8 cellular contexts compared by ENCODE assay signal in genomic region chr14:93977790-93978581, GRCh38. TPM values are rescaled to one million over a fixed set of nuclear protein-coding genes. Genes with fewer than 3 reads are reported as not detected.
DNase-seq lines count a peak whose midpoint lies in the region; ATAC-seq and FAIRE-seq lines count a peak whose summit lies in the region.
"Had no signal": no experiment of that assay in that cellular context is flagged by ENCODE, and none has a peak within 500 bp of the region (broad histone marks: within the 10 kb centered on the region; RNA-seq: fewer than 3 reads in every experiment).

No MANE protein-coding gene starts in this region.

- peaks cover 1 to 6% of the 10 kb centered on the region in 2 donors for H3K9me3 Mint-ChIP-seq in activated T-cell treated with anti-CD3 and anti-CD28 coated beads, Interleukin-2, amount 50 U/mL, for 72 hours

- FAIRE-seq in small intestine (lab: Jason Lieb, UNC): no peak

- peak overlapping the region; percentile 25 to 56 for H3K27ac ChIP-seq in small intestine (ENCODE audit: low read depth in 1 of 2, low read length in 1 of 2)

- ATAC-seq in GM21447 (IDR thresholded peaks at IDR 0.05; ENCODE audit: unreplicated experiment) (peak; percentile 45), HG03095 (IDR thresholded peaks at IDR 0.05; ENCODE audit: unreplicated experiment) (no peak), HG02885 (IDR thresholded peaks at IDR 0.05; ENCODE audit: poor library complexity, unreplicated experiment) (no peak)
- peak; percentile 80 to 87 for ATAC-seq in activated T-cell treated with anti-CD3 and anti-CD28 coated beads, Interleukin-2, amount 50 U/mL, for 72 hours (replicated peaks in 1 of 2)

- H3K4me1 Mint-ChIP-seq in activated T-cell treated with anti-CD3 and anti-CD28 coated beads, Interleukin-2, amount 50 U/mL, for 72 hours (ENCODE audit: low read depth): peaks cover 95% of the 10 kb centered on the region

- no peaks in the 10 kb centered on the region for H3K27me3 Mint-ChIP-seq in activated T-cell treated with anti-CD3 and anti-CD28 coated beads, Interleukin-2, amount 50 U/mL, for 72 hours (ENCODE audit: low read depth)

- peak overlapping the region; percentile 92 for H3K27ac Mint-ChIP-seq in activated T-cell treated with anti-CD3 and anti-CD28 coated beads, Interleukin-2, amount 50 U/mL, for 72 hours

- peaks cover 0 to 3% of the 10 kb centered on the region in 2 donors for H3K4me1 ChIP-seq in small intestine (ENCODE audit: control insufficient read depth in 2 of 2, insufficient read depth in 1 of 2, low read depth in 1 of 2, low read length in 1 of 2)

- no peaks in the 10 kb centered on the region for H3K9me3 ChIP-seq in small intestine (ENCODE audit: control insufficient read depth, low read depth)

- no peak overlapping the region for H3K4me3 ChIP-seq in Jurkat, Clone E6-1 (ENCODE audit: low read length)
- no peak overlapping the region for H3K4me3 ChIP-seq in small intestine (ENCODE audit: low read depth in 1 of 2, low read length in 2 of 2)

- peak overlapping the region; percentile 80 to 82 for H3K4me3 Mint-ChIP-seq in activated T-cell treated with anti-CD3 and anti-CD28 coated beads, Interleukin-2, amount 50 U/mL, for 72 hours

- H3K36me3 Mint-ChIP-seq in activated T-cell treated with anti-CD3 and anti-CD28 coated beads, Interleukin-2, amount 50 U/mL, for 72 hours (ENCODE audit: insufficient read depth in 2 of 2): peaks cover 11 to 28% of the 10 kb centered on the region in 2 donors

- H3K36me3 ChIP-seq in small intestine (ENCODE audit: control insufficient read depth in 2 of 2, insufficient read depth in 2 of 2, low read length in 2 of 2): no peaks in the 10 kb centered on the region

- peak; percentile 95 for DNase-seq in Jurkat, Clone E6-1 (ENCODE audit: low read depth, low spot score)
- DNase-seq in activated T-cell treated with anti-CD3 and anti-CD28 coated beads, Interleukin-2, amount 50 U/mL, for 72 hours: peak; percentile 81 to 89
- DNase-seq in small intestine (peak; percentile 58), DMS53 treated with DMSO at 0.1 percent for 48 hours (lab: John Stamatoyannopoulos, UW; ENCODE audit: unreplicated experiment) (no peak)

- no peaks in the 10 kb centered on the region for H3K27me3 ChIP-seq in small intestine (ENCODE audit: control insufficient read depth in 2 of 2, insufficient read depth in 2 of 2, low read length in 2 of 2)

- WGBS in small intestine, 3 donors: 66 to 82% (median 81%) methylated on average over 11 of the region's 11 CpGs

RNA-seq across cellular contexts. Expression of gene ASB2, which starts 1.6 kb away (rescaled TPM):
- polyA plus RNA-seq in Jurkat, Clone E6-1 (2012; ENCODE audit: insufficient read depth, insufficient read length): not detected
- 10 to 100 TPM; 43.3 to 45.6 TPM for total RNA-seq in activated T-cell treated with anti-CD3 and anti-CD28 coated beads, Interleukin-2, amount 50 U/mL, for 72 hours
- 1 to 10 TPM; 1.3 to 5.6 (median 4.6) TPM for polyA plus RNA-seq in small intestine

RNA-seq across cellular contexts. Expression of gene CCDC197, which starts 19.1 kb away (rescaled TPM):
- not detected for polyA plus RNA-seq in Jurkat, Clone E6-1 (2012; ENCODE audit: insufficient read depth, insufficient read length)
- total RNA-seq in activated T-cell treated with anti-CD3 and anti-CD28 coated beads, Interleukin-2, amount 50 U/mL, for 72 hours: 1 to 10 TPM; 1.6 to 2.2 TPM
- not detected for polyA plus RNA-seq in small intestine
- total RNA-seq: T-helper 2 cell treated with Interferon-gamma antibody and Interleukin-4, amounts not matched to agents 100 ng/mL and 5 ng/mL, for 36 hours had no signal

RNA-seq across cellular contexts. Expression of gene OTUB2, which starts 48.2 kb away (rescaled TPM):
- 2.6 TPM for polyA plus RNA-seq in Jurkat, Clone E6-1 (2012; ENCODE audit: insufficient read depth, insufficient read length)
- 1 to 10 TPM; 1.9 to 2.1 TPM for total RNA-seq in activated T-cell treated with anti-CD3 and anti-CD28 coated beads, Interleukin-2, amount 50 U/mL, for 72 hours
- 1 to 10 TPM in 1 of 3 donors, under 1 TPM in 2; 0.22 to 1.4 (median 0.54) TPM for polyA plus RNA-seq in small intestine

RNA-seq across cellular contexts. Expression of gene FAM181A, which starts 50.8 kb away (rescaled TPM):
- polyA plus RNA-seq in Jurkat, Clone E6-1 (2012; ENCODE audit: insufficient read depth, insufficient read length): not detected
- total RNA-seq in activated T-cell treated with anti-CD3 and anti-CD28 coated beads, Interleukin-2, amount 50 U/mL, for 72 hours: not detected
- polyA plus RNA-seq in small intestine: not detected
- total RNA-seq: T-helper 2 cell treated with Interferon-gamma antibody and Interleukin-4, amounts not matched to agents 100 ng/mL and 5 ng/mL, for 36 hours had no signal

Comparison
In these comparisons a context has a peak if more than half of its experiments do, and no peak if none do; other contexts are left out.
1. ATAC-seq: peak in GM21447 (single experiment) and activated T-cell treated with anti-CD3 and anti-CD28 coated beads, Interleukin-2, amount 50 U/mL, for 72 hours (2 of 2); none in HG03095 (single experiment) and HG02885 (single experiment).